Comparison of ENCODE assay signal across 8 cellular contexts in genomic region chr4:152352215-152352614, GRCh38.
DNase-seq lines count a peak whose midpoint lies in the region; ATAC-seq and TF ChIP-seq lines count a peak whose summit lies in the region.

No MANE protein-coding gene starts in this region.

- H3K27ac ChIP-seq in muscle layer of duodenum (ENCODE audit: low read length) = peak overlapping the region; percentile 61

- H3K27me3 ChIP-seq in muscle layer of duodenum (ENCODE audit: low read depth, low read length) = no peaks in the 10 kb centered on the region

- TF ChIP-seq CTCF in cardiac fibroblast (IDR thresholded peaks at IDR 0.05; ENCODE audit: low read depth, low read length) = no peak
- TF ChIP-seq CTCF in GM10248 (IDR thresholded peaks at IDR 0.05; ENCODE audit: control extremely low read depth, extremely low read depth, low read depth, missing control alignments) = no peak

- peak overlapping the region; percentile 42 to 66 for H3K4me3 ChIP-seq in cardiac fibroblast (replicated peaks in 1 of 2; ENCODE audit: low read depth in 2 of 2, low read length in 2 of 2)
- peak overlapping the region; percentile 60 to 65 for H3K4me3 ChIP-seq in muscle layer of duodenum (ENCODE audit: low read depth in 1 of 2, low read length in 2 of 2)

- no peaks in the 10 kb centered on the region for H3K9me3 ChIP-seq in muscle layer of duodenum (ENCODE audit: control insufficient read depth in 1 of 2, low read length in 2 of 2)

- CTCF ChIA-PET in GM10248 (lab: Yijun Ruan, JAX) = interaction anchor here (1.0 to 2.2 kb wide), 3 partner anchors 27 to 574 kb away, joined by 3 to 6 read pairs (median 3); no protein-coding TSS in a partner anchor

- POLR2A ChIA-PET in GM10248 (lab: Yijun Ruan, JAX) = no interaction called here

- DNase-seq in Ammon's horn (ENCODE audit: low spot score) = peak; percentile 4
- peak in 1 of 2 donors; percentile 15 for DNase-seq in cardiac fibroblast (ENCODE audit: low read depth in 2 of 2)
- no peak for DNase-seq in GM10248 (ENCODE audit: extremely low spot score)
- no peak for DNase-seq in activated gamma-delta T cell (lab: John Stamatoyannopoulos, UW)
- no peak for DNase-seq in amygdala (lab: John Stamatoyannopoulos, UW)
- no peak for DNase-seq in iPS-NIHi7 (ENCODE audit: extremely low spot score)

- no peaks in the 10 kb centered on the region for H3K36me3 ChIP-seq in muscle layer of duodenum (ENCODE audit: control insufficient read depth in 1 of 2, insufficient read depth in 2 of 2, low read length in 2 of 2)

- H3K4me1 ChIP-seq in muscle layer of duodenum (ENCODE audit: control insufficient read depth in 1 of 2, insufficient read depth in 2 of 2, low read length in 2 of 2) = peaks cover 0 to 13% of the 10 kb centered on the region in 2 donors

- ATAC-seq in HG02678 (IDR thresholded peaks at IDR 0.05; ENCODE audit: unreplicated experiment) = peak; percentile 4
